Comparison of ENCODE assay signal across 18 cellular contexts in the genomic region with DNA sequence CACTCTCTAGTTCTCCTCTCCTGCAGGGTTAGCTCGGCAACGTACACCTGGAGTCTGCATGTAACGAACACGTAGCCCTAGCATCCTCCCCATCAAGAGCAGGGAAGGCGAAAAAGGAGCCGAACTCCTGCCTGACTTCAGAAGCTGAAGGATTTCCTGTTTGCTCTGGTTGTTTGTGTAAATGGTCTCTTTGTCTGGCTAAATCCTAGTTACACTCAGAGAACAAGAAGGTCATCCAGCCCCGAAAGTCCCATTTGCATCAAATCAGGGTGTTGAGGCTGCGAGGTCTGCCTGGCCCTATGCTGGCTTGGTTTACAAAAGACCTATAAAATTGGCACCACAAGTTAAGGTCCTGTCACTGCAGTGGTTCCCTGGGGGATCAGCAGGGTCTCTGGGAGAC.
A peak's percentile ranks its signal among the peaks of the same experiment; 100 is the strongest.
DNase-seq lines count a peak whose midpoint lies in the region; ATAC-seq and TF ChIP-seq lines count a peak whose summit lies in the region.
"Had no signal": no experiment of that assay in that cellular context is flagged by ENCODE, and none has a peak within 500 bp of the region (broad histone marks: within the 10 kb centered on the region; RNA-seq: fewer than 3 reads in every experiment).

No MANE protein-coding gene starts in this region.

- intact Hi-C loops in dorsolateral prefrontal cortex (cut with DNase I) = no loop called here

- H3K79me2 ChIP-seq in GM23338 (replicated peaks; ENCODE audit: insufficient read depth) = peaks cover 11% of the 10 kb centered on the region; the same call in 1 of the 2 replicates
- H3K79me2 ChIP-seq in neural progenitor cell (ENCODE audit: low read depth) = no peaks in the 10 kb centered on the region

- peaks cover 1% of the 10 kb centered on the region; the same call in 1 of the 2 replicates for H3K4me1 ChIP-seq in GM23338 (ENCODE audit: insufficient read depth)
- H3K4me1 ChIP-seq in neural progenitor cell = peaks cover under 1% of the 10 kb centered on the region

- H3K27me3 Mint-ChIP-seq in GM23338 (ENCODE audit: insufficient read depth, low read depth, poor library complexity) (peaks cover 16% of the 10 kb centered on the region), neural progenitor cell (ENCODE audit: insufficient read depth, low read depth) (peaks cover 3% of the 10 kb centered on the region)
- H3K27me3 Mint-ChIP-seq: progenitor cell of endocrine pancreas had no signal

- no peak overlapping the region for H3K9ac ChIP-seq in neural progenitor cell
- H3K9ac ChIP-seq: BLaER1 had no signal

- H3K27me3 ChIP-seq in GM23338 (ENCODE audit: insufficient read depth) = no peaks in the 10 kb centered on the region
- H3K27me3 ChIP-seq in dorsolateral prefrontal cortex = no peaks in the 10 kb centered on the region
- no peaks in the 10 kb centered on the region for H3K27me3 ChIP-seq in neural progenitor cell
- H3K27me3 ChIP-seq: BLaER1 had no signal

- H4K20me1 ChIP-seq in GM23338 (replicated peaks; ENCODE audit: insufficient read depth) (peaks cover 34% of the 10 kb centered on the region), neural progenitor cell (ENCODE audit: low read depth) (peaks cover 6% of the 10 kb centered on the region)

- H3K36me3 Mint-ChIP-seq in GM23338 (ENCODE audit: low read depth) (peaks cover 85% of the 10 kb centered on the region), neural progenitor cell (peaks cover 33% of the 10 kb centered on the region)

- H3K4me1 Mint-ChIP-seq in GM23338 (peaks cover 16% of the 10 kb centered on the region), neural progenitor cell (peaks cover 2% of the 10 kb centered on the region)

- TF ChIP-seq CTCF in GM23338 (conservative IDR thresholded peaks at IDR 0.05; ENCODE audit: low read depth in 2 of 2) (no peak), dorsolateral prefrontal cortex (IDR thresholded peaks at IDR 0.05 in 54 of 56, conservative IDR thresholded peaks at IDR 0.05 in 2 of 56; ENCODE audit: low read depth in 1 of 56, partially characterized antibody in 56 of 56) (peak in 2 of 56 donors; percentile 12 to 25), neural progenitor cell (IDR thresholded peaks at IDR 0.05) (no peak)

- H3K4me3 Mint-ChIP-seq in GM23338 (no peak overlapping the region), neural progenitor cell (no peak overlapping the region)
- H3K4me3 Mint-ChIP-seq: WTC11 had no signal

- no peaks in the 10 kb centered on the region for H3K9me3 Mint-ChIP-seq in GM23338
- H3K9me3 Mint-ChIP-seq in neural progenitor cell = no peaks in the 10 kb centered on the region
- H3K9me3 Mint-ChIP-seq: WTC11 had no signal

- no peaks in the 10 kb centered on the region for H3K9me3 ChIP-seq in neural progenitor cell (ENCODE audit: low read depth)
- H3K9me3 ChIP-seq: BLaER1 had no signal

- no peak for ATAC-seq in GM23338
- no peak for ATAC-seq in HG03378 (IDR thresholded peaks at IDR 0.05; ENCODE audit: unreplicated experiment)
- ATAC-seq: WTC11 had no signal

- H3K4me2 ChIP-seq in GM23338 = no peak overlapping the region
- no peak overlapping the region for H3K4me2 ChIP-seq in neural progenitor cell
- H3K4me2 ChIP-seq: BLaER1 had no signal

- DNase-seq in NCI-H146 (lab: John Stamatoyannopoulos, UW) (peak; percentile 10), NCI-H146 treated with DMSO at 0.1 percent for 48 hours (lab: John Stamatoyannopoulos, UW; ENCODE audit: unreplicated experiment) (no peak), GM23338 (ENCODE audit: low spot score) (no peak), dorsolateral prefrontal cortex (peak in 1 of 10 donors; percentile 40), neural progenitor cell (ENCODE audit: low spot score) (no peak), HK-2 (ENCODE audit: unreplicated experiment) (no peak)
- DNase-seq in NK-92 treated with Interleukin-12 subunit alpha and Interleukin-12 subunit beta, amount 100 ng/mL, for 24 hours (lab: John Stamatoyannopoulos, UW) = no peak
- DNase-seq: 8988T, aorta, H7, NCI-H446, SIG-M5, trophoblast cell had no signal

- H3K27ac ChIP-seq in GM23338 (ENCODE audit: low read depth) (0 out of 2 replicates have a peak overlapping the region, but pooled peaks have one; percentile 66), dorsolateral prefrontal cortex (peak overlapping the region in 56 of 59 donors; percentile 21 to 91 (median 78)), neural progenitor cell (peak overlapping the region; percentile 60)
- H3K27ac ChIP-seq: BLaER1, epithelial cell of prostate had no signal

- H3K27ac Mint-ChIP-seq in GM23338 (no peak overlapping the region), neural progenitor cell (no peak overlapping the region)
- H3K27ac Mint-ChIP-seq: progenitor cell of endocrine pancreas had no signal

- H3K4me3 ChIP-seq in GM23338 (no peak overlapping the region), dorsolateral prefrontal cortex (peak overlapping the region in 4 of 59 donors; percentile 13 to 32 (median 22)), neural progenitor cell (no peak overlapping the region)
- H3K4me3 ChIP-seq: BLaER1 had no signal

- H2AFZ ChIP-seq in GM23338 = no peak overlapping the region
- no peak overlapping the region for H2AFZ ChIP-seq in neural progenitor cell (replicated peaks)

- no peaks in the 10 kb centered on the region for H3K9me2 ChIP-seq in GM23338 (ENCODE audit: insufficient read depth)

- H3K36me3 ChIP-seq in GM23338 (ENCODE audit: insufficient read depth) (peaks cover 58% of the 10 kb centered on the region), neural progenitor cell (no peaks in the 10 kb centered on the region)

- H3F3A ChIP-seq in GM23338 (replicated peaks; ENCODE audit: low read depth) (peaks cover 28% of the 10 kb centered on the region; the same call in 1 of the 2 replicates), neural progenitor cell (ENCODE audit: low read depth) (peaks cover 23% of the 10 kb centered on the region)

TF ChIP-seq in GM23338, 12 proteins besides CTCF, POLR2A, EP300 and RAD21 (continues in another document):
- TF ChIP-seq ZNF114 (CRISPR knock-in tag; IDR thresholded peaks at IDR 0.05) (no peak), ZNF331 (CRISPR knock-in tag; IDR thresholded peaks at IDR 0.05; ENCODE audit: low read depth) (no peak), EZH2phosphoT487 (IDR thresholded peaks at IDR 0.05; ENCODE audit: unreplicated experiment) (no peak), NANOG (IDR thresholded peaks at IDR 0.05; ENCODE audit: borderline replicate concordance) (no peak)
- TF ChIP-seq, protein P1, sequence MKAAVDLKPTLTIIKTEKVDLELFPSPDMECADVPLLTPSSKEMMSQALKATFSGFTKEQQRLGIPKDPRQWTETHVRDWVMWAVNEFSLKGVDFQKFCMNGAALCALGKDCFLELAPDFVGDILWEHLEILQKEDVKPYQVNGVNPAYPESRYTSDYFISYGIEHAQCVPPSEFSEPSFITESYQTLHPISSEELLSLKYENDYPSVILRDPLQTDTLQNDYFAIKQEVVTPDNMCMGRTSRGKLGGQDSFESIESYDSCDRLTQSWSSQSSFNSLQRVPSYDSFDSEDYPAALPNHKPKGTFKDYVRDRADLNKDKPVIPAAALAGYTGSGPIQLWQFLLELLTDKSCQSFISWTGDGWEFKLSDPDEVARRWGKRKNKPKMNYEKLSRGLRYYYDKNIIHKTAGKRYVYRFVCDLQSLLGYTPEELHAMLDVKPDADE (IDR thresholded peaks at IDR 0.05) = no peak
- TF ChIP-seq, protein P2, sequence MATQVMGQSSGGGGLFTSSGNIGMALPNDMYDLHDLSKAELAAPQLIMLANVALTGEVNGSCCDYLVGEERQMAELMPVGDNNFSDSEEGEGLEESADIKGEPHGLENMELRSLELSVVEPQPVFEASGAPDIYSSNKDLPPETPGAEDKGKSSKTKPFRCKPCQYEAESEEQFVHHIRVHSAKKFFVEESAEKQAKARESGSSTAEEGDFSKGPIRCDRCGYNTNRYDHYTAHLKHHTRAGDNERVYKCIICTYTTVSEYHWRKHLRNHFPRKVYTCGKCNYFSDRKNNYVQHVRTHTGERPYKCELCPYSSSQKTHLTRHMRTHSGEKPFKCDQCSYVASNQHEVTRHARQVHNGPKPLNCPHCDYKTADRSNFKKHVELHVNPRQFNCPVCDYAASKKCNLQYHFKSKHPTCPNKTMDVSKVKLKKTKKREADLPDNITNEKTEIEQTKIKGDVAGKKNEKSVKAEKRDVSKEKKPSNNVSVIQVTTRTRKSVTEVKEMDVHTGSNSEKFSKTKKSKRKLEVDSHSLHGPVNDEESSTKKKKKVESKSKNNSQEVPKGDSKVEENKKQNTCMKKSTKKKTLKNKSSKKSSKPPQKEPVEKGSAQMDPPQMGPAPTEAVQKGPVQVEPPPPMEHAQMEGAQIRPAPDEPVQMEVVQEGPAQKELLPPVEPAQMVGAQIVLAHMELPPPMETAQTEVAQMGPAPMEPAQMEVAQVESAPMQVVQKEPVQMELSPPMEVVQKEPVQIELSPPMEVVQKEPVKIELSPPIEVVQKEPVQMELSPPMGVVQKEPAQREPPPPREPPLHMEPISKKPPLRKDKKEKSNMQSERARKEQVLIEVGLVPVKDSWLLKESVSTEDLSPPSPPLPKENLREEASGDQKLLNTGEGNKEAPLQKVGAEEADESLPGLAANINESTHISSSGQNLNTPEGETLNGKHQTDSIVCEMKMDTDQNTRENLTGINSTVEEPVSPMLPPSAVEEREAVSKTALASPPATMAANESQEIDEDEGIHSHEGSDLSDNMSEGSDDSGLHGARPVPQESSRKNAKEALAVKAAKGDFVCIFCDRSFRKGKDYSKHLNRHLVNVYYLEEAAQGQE (IDR thresholded peaks at IDR 0.05; ENCODE audit: unreplicated experiment) = no peak
